Comparison of ENCODE assay signal across 12 cellular contexts in the genomic region with DNA sequence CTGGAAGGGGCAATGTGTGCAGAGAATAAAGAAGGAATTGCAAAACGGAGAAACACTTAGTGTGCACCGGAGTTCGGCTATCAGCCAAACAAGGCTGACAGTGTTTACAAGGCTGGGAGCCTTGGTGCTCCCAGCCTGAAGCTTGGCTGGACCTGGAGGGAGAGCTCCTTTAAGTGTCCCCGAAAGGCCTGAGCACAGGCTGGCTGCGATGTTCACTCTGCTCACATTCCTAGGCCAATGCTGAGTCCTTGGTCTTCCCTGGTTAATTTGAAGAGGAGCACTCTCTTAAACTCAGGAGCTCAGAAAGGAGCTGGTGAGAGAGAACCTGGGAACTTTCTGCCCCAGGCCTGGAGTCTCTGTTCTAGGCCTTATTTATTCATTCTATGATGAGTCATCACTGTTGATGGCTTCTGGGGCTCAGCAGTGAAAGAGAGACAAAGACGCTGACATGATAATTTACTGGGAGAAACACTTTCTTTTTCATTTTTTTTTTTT.
A peak's percentile ranks its signal among the peaks of the same experiment; 100 is the strongest.
DNase-seq lines count a peak whose midpoint lies in the region; ATAC-seq, FAIRE-seq and TF ChIP-seq lines count a peak whose summit lies in the region.
"Had no signal": no experiment of that assay in that cellular context is flagged by ENCODE, and none has a peak within 500 bp of the region (broad histone marks: within the 10 kb centered on the region; RNA-seq: fewer than 3 reads in every experiment).

No MANE protein-coding gene starts in this region.

- ATAC-seq in A549 (peak; percentile 82 to 84), GM21447 (IDR thresholded peaks at IDR 0.05; ENCODE audit: unreplicated experiment) (no peak)

- FAIRE-seq in A549 (lab: Jason Lieb, UNC) = no peak
- FAIRE-seq in HTR-8/SVneo (lab: Jason Lieb, UNC) = no peak

- DNase-seq in A549 (ENCODE audit: low read depth in 1 of 2, low spot score in 1 of 2) (peak; percentile 31 to 51), HTR-8/SVneo (ENCODE audit: insufficient read length, low spot score) (peak; percentile 71), astrocyte of the hippocampus (ENCODE audit: low read depth, low spot score) (peak; percentile 48), iPS-NIHi7 (ENCODE audit: extremely low spot score) (peak; percentile 25), Calu3 (no peak), nephron progenitor cell (no peak), SKM-1 treated with dmso at 0.1 percent for 144 hours (lab: John Stamatoyannopoulos, UW; ENCODE audit: unreplicated experiment) (no peak)
- DNase-seq: activated T-cell treated with anti-CD3 and anti-CD28 coated beads, Interleukin-2, amount 50 U/mL, for 24 hours; H7; right lobe of liver had no signal

- no peak for TF ChIP-seq RAD21 in A549 (conservative IDR thresholded peaks at IDR 0.05 in 1 of 2, IDR thresholded peaks at IDR 0.05 in 1 of 2)

- peaks cover 17% of the 10 kb centered on the region for H3K4me1 ChIP-seq in A549
- H3K4me1 ChIP-seq: right lobe of liver had no signal

- no peaks in the 10 kb centered on the region for H3K36me3 Mint-ChIP-seq in Calu3 (ENCODE audit: insufficient read depth, unreplicated experiment)
- H3K36me3 Mint-ChIP-seq in nephron progenitor cell (ENCODE audit: low read depth) = no peaks in the 10 kb centered on the region

- H3K4me2 ChIP-seq in A549 = peak overlapping the region; percentile 70

- H3K9me3 Mint-ChIP-seq in Calu3 (ENCODE audit: low read depth, unreplicated experiment) (no peaks in the 10 kb centered on the region), nephron progenitor cell (peaks cover 12% of the 10 kb centered on the region)

- no peaks in the 10 kb centered on the region for H3K9me3 ChIP-seq in A549
- H3K9me3 ChIP-seq: right lobe of liver had no signal

- H3K27ac ChIP-seq in A549 = peak overlapping the region; percentile 79 to 84
- H3K27ac ChIP-seq: right lobe of liver had no signal

- H3K4me3 ChIP-seq in A549 = no peak overlapping the region
- H3K4me3 ChIP-seq: right lobe of liver had no signal

- POLR2A ChIA-PET in A549 (lab: Yijun Ruan, JAX) = interaction anchor here (1.0 to 1.1 kb wide), 2 partner anchors 24 to 89 kb away, joined by 3 to 7 read pairs; a partner anchor contains a TSS

- intact Hi-C loops in Calu3 (cut with micrococcal nuclease; ENCODE audit: unreplicated experiment) = no loop called here

- WGBS in A549 (ENCODE audit: missing lambda C conversion rate) = 48% methylated on average over 6 of the region's 6 CpGs

- TF ChIP-seq CTCF in A549 (IDR thresholded peaks at IDR 0.05) (no peak), Calu3 (IDR thresholded peaks at IDR 0.05; ENCODE audit: unreplicated experiment) (no peak), nephron progenitor cell (IDR thresholded peaks at IDR 0.05) (no peak)

- BruUV-seq in Calu3 (replicated peaks; lab: Mats Ljungman, UMichigan) = no TSS peak

- H3K27ac Mint-ChIP-seq in Calu3 (ENCODE audit: unreplicated experiment) = no peak overlapping the region
- H3K27ac Mint-ChIP-seq in nephron progenitor cell = no peak overlapping the region
- H3K27ac Mint-ChIP-seq: activated T-cell treated with anti-CD3 and anti-CD28 coated beads, Interleukin-2, amount 50 U/mL, for 24 hours; B cell had no signal

- no peak for TF ChIP-seq POLR2A in A549 (IDR thresholded peaks at IDR 0.05; ENCODE audit: low read length)

- H3K4me1 Mint-ChIP-seq in Calu3 (ENCODE audit: low read depth, unreplicated experiment) = no peaks in the 10 kb centered on the region
- H3K4me1 Mint-ChIP-seq in nephron progenitor cell = peaks cover 18% of the 10 kb centered on the region
- H3K4me1 Mint-ChIP-seq: B cell had no signal

- no peak overlapping the region for H3K4me3 Mint-ChIP-seq in Calu3 (ENCODE audit: low read depth, unreplicated experiment)
- H3K4me3 Mint-ChIP-seq in nephron progenitor cell = no peak overlapping the region
- H3K4me3 Mint-ChIP-seq: activated T-cell treated with anti-CD3 and anti-CD28 coated beads, Interleukin-2, amount 50 U/mL, for 24 hours; B cell had no signal

- CTCF ChIA-PET in A549 (lab: Yijun Ruan, JAX) (interaction anchor here (1.1 kb wide), 2 partner anchors 11 to 38 kb away, joined by 3 read pairs; no protein-coding TSS in a partner anchor), Calu3 (lab: Charles Lee) (no interaction called here)

- H3K27me3 Mint-ChIP-seq in Calu3 (ENCODE audit: unreplicated experiment) (no peaks in the 10 kb centered on the region), nephron progenitor cell (ENCODE audit: low read depth, poor library complexity) (no peaks in the 10 kb centered on the region)
- H3K27me3 Mint-ChIP-seq: activated T-cell treated with anti-CD3 and anti-CD28 coated beads, Interleukin-2, amount 50 U/mL, for 24 hours; B cell had no signal

- no peak for TF ChIP-seq EP300 in A549 (IDR thresholded peaks at IDR 0.05)

TF ChIP-seq in A549, 52 proteins besides CTCF, POLR2A, EP300 and RAD21:
- TF ChIP-seq CBX2 (IDR thresholded peaks at IDR 0.05; ENCODE audit: borderline replicate concordance, low read depth) (no peak), MAFK (IDR thresholded peaks at IDR 0.05; ENCODE audit: partially characterized antibody) (peak; percentile 29), NPAS2 (CRISPR knock-in tag; IDR thresholded peaks at IDR 0.05; ENCODE audit: borderline replicate concordance) (no peak), RCOR1 (IDR thresholded peaks at IDR 0.05; ENCODE audit: low read depth, low read length) (no peak), FOSL2 (IDR thresholded peaks at IDR 0.05) (no peak), FOSL2 (CRISPR knock-in tag; IDR thresholded peaks at IDR 0.05) (peak; percentile 92)

Comparison
In these comparisons a context has a peak if more than half of its experiments do, and no peak if none do; other contexts are left out.
1. DNase-seq: peak in A549 (2 of 2), HTR-8/SVneo (single experiment), astrocyte of the hippocampus (single experiment) and iPS-NIHi7 (single experiment); none in Calu3 (single experiment), nephron progenitor cell (single experiment) and SKM-1 treated with dmso at 0.1 percent for 144 hours (single experiment).